16 cellular contexts compared by ENCODE assay signal in the genomic region with DNA sequence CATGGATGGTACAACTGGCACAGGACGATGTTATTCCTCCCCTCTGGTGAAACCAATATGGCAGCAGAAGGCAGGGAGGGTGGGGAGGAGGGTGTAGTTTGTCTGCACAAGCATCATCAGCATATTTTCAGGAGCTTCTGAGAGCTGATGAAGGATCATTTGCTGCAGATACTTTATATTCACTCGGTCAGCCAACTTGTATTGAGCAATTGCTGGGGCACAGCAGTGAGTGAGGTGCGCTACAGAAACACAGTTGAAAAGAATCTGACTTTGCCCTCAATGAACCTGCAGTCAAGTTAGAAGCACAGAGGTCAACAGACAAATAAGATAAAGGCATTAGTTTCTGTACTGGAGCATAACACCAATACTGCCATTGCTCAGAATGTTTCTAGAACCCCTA. TPM values are rescaled to one million over a fixed set of nuclear protein-coding genes. Genes with fewer than 3 reads are reported as not detected.
"Had no signal": no experiment of that assay in that cellular context is flagged by ENCODE, and none has a peak within 500 bp of the region (broad histone marks: within the 10 kb centered on the region; RNA-seq: fewer than 3 reads in every experiment).

No MANE protein-coding gene starts in this region.

- H3K4me1 Mint-ChIP-seq: activated B cell treated with CpG ODN at 0.5 μM for 24 hours; activated CD4-positive, alpha-beta T cell treated with anti-CD3 and anti-CD28 coated beads, Interleukin-2, amount 10 ng/mL, durations not matched to agents 7 days and 5 days; activated naive CD4-positive, alpha-beta T cell treated with anti-CD3 and anti-CD28 coated beads, Interleukin-2, amount 10 ng/mL, durations not matched to agents 7 days and 5 days; memory B cell had no signal

- H3K4me3 ChIP-seq: body of pancreas, esophagus muscularis mucosa, heart right ventricle, left lung, sigmoid colon, tibial artery had no signal

- H3K27ac ChIP-seq: body of pancreas, esophagus muscularis mucosa, heart right ventricle, left lung, sigmoid colon, tibial artery had no signal

- DNase-seq: activated B cell treated with CpG ODN at 0.5 μM for 24 hours; activated CD4-positive, alpha-beta T cell treated with anti-CD3 and anti-CD28 coated beads, Interleukin-2, amount 10 ng/mL, durations not matched to agents 7 days and 5 days; activated naive CD4-positive, alpha-beta T cell treated with anti-CD3 and anti-CD28 coated beads, Interleukin-2, amount 10 ng/mL, durations not matched to agents 7 days and 5 days; activated T-cell treated with anti-CD3 and anti-CD28 coated beads for 4 hours; body of pancreas; endodermal cell; heart right ventricle; left lung; sigmoid colon; T-helper 2 cell; tibial artery had no signal

- H3K9me3 Mint-ChIP-seq: activated B cell treated with CpG ODN at 0.5 μM for 24 hours; activated CD4-positive, alpha-beta T cell treated with anti-CD3 and anti-CD28 coated beads, Interleukin-2, amount 10 ng/mL, durations not matched to agents 7 days and 5 days; activated naive CD4-positive, alpha-beta T cell treated with anti-CD3 and anti-CD28 coated beads, Interleukin-2, amount 10 ng/mL, durations not matched to agents 7 days and 5 days; activated T-helper 2 cell treated with anti-CD3 and anti-CD28 coated beads, Interferon-gamma antibody, Interleukin-2, Interleukin-4, amounts not matched to agents 10 μg/mL and 5 μg/mL and 100 μg/mL, durations not matched to agents 14 hours and 24 hours and 36 hours; endodermal cell; memory B cell; natural killer cell treated with Interleukin-12 subunit alpha and Interleukin-12 subunit beta and Interleukin-15 and Interleukin-18, amount 100 ng/mL, for 72 hours had no signal

- H3K4me3 Mint-ChIP-seq: activated B cell treated with CpG ODN at 0.5 μM for 24 hours; activated CD4-positive, alpha-beta T cell treated with anti-CD3 and anti-CD28 coated beads, Interleukin-2, amount 10 ng/mL, durations not matched to agents 7 days and 5 days; activated naive CD4-positive, alpha-beta T cell treated with anti-CD3 and anti-CD28 coated beads, Interleukin-2, amount 10 ng/mL, durations not matched to agents 7 days and 5 days; endodermal cell; memory B cell; natural killer cell treated with Interleukin-12 subunit alpha and Interleukin-12 subunit beta and Interleukin-15 and Interleukin-18, amount 100 ng/mL, for 72 hours had no signal

- H3K4me1 ChIP-seq: body of pancreas, left lung, sigmoid colon had no signal

- H3K36me3 ChIP-seq: esophagus muscularis mucosa, heart right ventricle, left lung, sigmoid colon, tibial artery had no signal

- H3K9me3 ChIP-seq: body of pancreas, esophagus muscularis mucosa, heart right ventricle, left lung, sigmoid colon, tibial artery had no signal

- ATAC-seq: body of pancreas; heart right ventricle; natural killer cell treated with Interleukin-12 subunit alpha and Interleukin-12 subunit beta and Interleukin-15 and Interleukin-18, amount 100 ng/mL, for 72 hours had no signal

- H3K27me3 ChIP-seq: body of pancreas, sigmoid colon had no signal

- H3K36me3 Mint-ChIP-seq: activated naive CD4-positive, alpha-beta T cell treated with anti-CD3 and anti-CD28 coated beads, Interleukin-2, amount 10 ng/mL, durations not matched to agents 7 days and 5 days; memory B cell; natural killer cell treated with Interleukin-12 subunit alpha and Interleukin-12 subunit beta and Interleukin-15 and Interleukin-18, amount 100 ng/mL, for 72 hours had no signal

- H3K27ac Mint-ChIP-seq: activated B cell treated with CpG ODN at 0.5 μM for 24 hours; activated CD4-positive, alpha-beta T cell treated with anti-CD3 and anti-CD28 coated beads, Interleukin-2, amount 10 ng/mL, durations not matched to agents 7 days and 5 days; activated naive CD4-positive, alpha-beta T cell treated with anti-CD3 and anti-CD28 coated beads, Interleukin-2, amount 10 ng/mL, durations not matched to agents 7 days and 5 days; activated T-helper 2 cell treated with anti-CD3 and anti-CD28 coated beads, Interferon-gamma antibody, Interleukin-2, Interleukin-4, amounts not matched to agents 10 μg/mL and 5 μg/mL and 100 μg/mL, durations not matched to agents 14 hours and 24 hours and 36 hours; endodermal cell; memory B cell; natural killer cell treated with Interleukin-12 subunit alpha and Interleukin-12 subunit beta and Interleukin-15 and Interleukin-18, amount 100 ng/mL, for 72 hours had no signal

RNA-seq across cellular contexts. Expression of a gene that starts 13.1 kb away (rescaled TPM):
- total RNA-seq: activated B cell treated with CpG ODN at 0.5 μM for 24 hours; activated CD4-positive, alpha-beta T cell treated with anti-CD3 and anti-CD28 coated beads, Interleukin-2, amount 10 ng/mL, durations not matched to agents 7 days and 5 days; activated CD8-positive, alpha-beta memory T cell treated with anti-CD3 and anti-CD28 coated beads for 36 hours; activated T-helper 2 cell treated with anti-CD3 and anti-CD28 coated beads, Interferon-gamma antibody, Interleukin-2, Interleukin-4, amounts not matched to agents 10 μg/mL and 5 μg/mL and 100 μg/mL, durations not matched to agents 14 hours and 24 hours and 36 hours; natural killer cell treated with Interleukin-12 subunit alpha and Interleukin-12 subunit beta and Interleukin-15 and Interleukin-18, amount 100 ng/mL, for 72 hours had no signal
